Comparison of ENCODE assay signal across 4 cellular contexts in the genomic region with DNA sequence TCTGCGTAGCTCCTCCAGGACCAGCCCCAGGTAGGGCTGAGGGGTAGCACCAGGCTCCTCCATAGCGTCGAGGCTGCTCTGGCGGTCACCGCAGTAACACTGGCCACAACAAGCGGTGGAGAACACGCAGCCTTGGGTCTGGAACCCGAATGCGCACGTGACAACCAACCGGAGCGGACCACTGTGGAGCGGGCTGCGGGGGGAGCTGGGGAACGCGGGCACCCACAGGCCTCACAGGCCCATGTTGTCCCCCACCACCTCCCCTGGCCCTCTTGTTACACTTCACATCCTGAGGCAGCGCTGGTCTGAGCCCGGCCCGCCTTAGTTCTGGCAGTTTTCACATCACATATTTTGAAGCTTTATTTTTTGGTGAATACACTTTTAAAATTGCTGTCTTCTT. TPM values are rescaled to one million over a fixed set of nuclear protein-coding genes. Genes with fewer than 3 reads are reported as not detected.
"Had no signal": no experiment of that assay in that cellular context is flagged by ENCODE, and none has a peak within 500 bp of the region (broad histone marks: within the 10 kb centered on the region; RNA-seq: fewer than 3 reads in every experiment).

A gene with protein sequence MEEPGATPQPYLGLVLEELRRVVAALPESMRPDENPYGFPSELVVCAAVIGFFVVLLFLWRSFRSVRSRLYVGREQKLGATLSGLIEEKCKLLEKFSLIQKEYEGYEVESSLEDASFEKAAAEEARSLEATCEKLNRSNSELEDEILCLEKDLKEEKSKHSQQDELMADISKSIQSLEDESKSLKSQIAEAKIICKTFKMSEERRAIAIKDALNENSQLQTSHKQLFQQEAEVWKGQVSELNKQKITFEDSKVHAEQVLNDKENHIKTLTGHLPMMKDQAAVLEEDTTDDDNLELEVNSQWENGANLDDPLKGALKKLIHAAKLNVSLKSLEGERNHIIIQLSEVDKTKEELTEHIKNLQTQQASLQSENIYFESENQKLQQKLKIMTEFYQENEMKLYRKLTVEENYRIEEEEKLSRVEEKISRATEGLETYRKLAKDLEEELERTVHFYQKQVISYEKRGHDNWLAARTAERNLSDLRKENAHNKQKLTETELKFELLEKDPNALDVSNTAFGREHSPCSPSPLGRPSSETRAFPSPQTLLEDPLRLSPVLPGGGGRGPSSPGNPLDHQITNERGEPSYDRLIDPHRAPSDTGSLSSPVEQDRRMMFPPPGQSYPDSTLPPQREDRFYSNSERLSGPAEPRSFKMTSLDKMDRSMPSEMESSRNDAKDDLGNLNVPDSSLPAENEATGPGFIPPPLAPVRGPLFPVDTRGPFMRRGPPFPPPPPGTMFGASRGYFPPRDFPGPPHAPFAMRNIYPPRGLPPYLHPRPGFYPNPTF (minus strand): TSS at position 101 of the 400 bp plus-strand sequence. CDS start 38 bp downstream, at position 63.

RNA-seq across cellular contexts. Expression of the gene that starts here (rescaled TPM):
- total RNA-seq: HepG2, HT-29, HT1080, IMR-90 had no signal
- polyA plus RNA-seq: HepG2, IMR-90 had no signal
